ENCODE assay signal across 8 cellular contexts in genomic region chr20:2507875-2508630, GRCh38. TPM values are rescaled to one million over a fixed set of nuclear protein-coding genes. Genes with fewer than 3 reads are reported as not detected.
DNase-seq lines count a peak whose midpoint lies in the region; ATAC-seq and TF ChIP-seq lines count a peak whose summit lies in the region.

No MANE protein-coding gene starts in this region.

- H3K9me3 ChIP-seq in CD4-positive, CD25-positive, alpha-beta regulatory T cell (ENCODE audit: control insufficient read depth in 2 of 2, low read length in 2 of 2): no peaks in the 10 kb centered on the region
- H3K9me3 ChIP-seq in HAP-1: no peaks in the 10 kb centered on the region; the same call in none of the 2 replicates

- TF ChIP-seq CTCF in epithelial cell of proximal tubule (conservative IDR thresholded peaks at IDR 0.05; ENCODE audit: low read depth, low read length): no peak

- ATAC-seq in CD4-positive, CD25-positive, alpha-beta regulatory T cell (ENCODE audit: low read depth in 2 of 2): no peak
- peak; percentile 11 to 17 for ATAC-seq in natural killer cell treated with Interleukin-12 subunit alpha and Interleukin-12 subunit beta and Interleukin-15 and Interleukin-18, amount 100 ng/mL, for 72 hours

- H3K4me1 ChIP-seq in CD4-positive, CD25-positive, alpha-beta regulatory T cell (ENCODE audit: control insufficient read depth, insufficient read depth, low read length, poor library complexity, severe bottlenecking): peaks cover 16% of the 10 kb centered on the region
- peaks cover 4% of the 10 kb centered on the region; the same call in 1 of the 2 replicates for H3K4me1 ChIP-seq in HAP-1

- no peaks in the 10 kb centered on the region for H3K9me3 Mint-ChIP-seq in CD4-positive, CD25-positive, alpha-beta regulatory T cell
- no peaks in the 10 kb centered on the region for H3K9me3 Mint-ChIP-seq in natural killer cell treated with Interleukin-12 subunit alpha and Interleukin-12 subunit beta and Interleukin-15 and Interleukin-18, amount 100 ng/mL, for 72 hours

- DNase-seq in CD4-positive, CD25-positive, alpha-beta regulatory T cell: no peak
- DNase-seq in HAP-1 (ENCODE audit: low spot score in 2 of 2) (no peak), RPMI7951 (ENCODE audit: low read depth) (peak; percentile 49), epithelial cell of proximal tubule (ENCODE audit: low read depth) (no peak), occipital lobe (lab: John Stamatoyannopoulos, UW) (no peak), NCI-H1092 treated with DMSO at 0.1 percent for 48 hours (lab: John Stamatoyannopoulos, UW) (no peak)
- no peak for DNase-seq in natural killer cell treated with Interleukin-12 subunit alpha and Interleukin-12 subunit beta and Interleukin-15 and Interleukin-18, amount 100 ng/mL, for 72 hours (ENCODE audit: low spot score)
- DNase-seq in activated effector memory CD4-positive, alpha-beta T cell treated with Interleukin-2 at 50 U/mL for 16 hours: no peak

- H3K36me3 Mint-ChIP-seq in CD4-positive, CD25-positive, alpha-beta regulatory T cell: peaks cover 5% of the 10 kb centered on the region
- H3K36me3 Mint-ChIP-seq in natural killer cell treated with Interleukin-12 subunit alpha and Interleukin-12 subunit beta and Interleukin-15 and Interleukin-18, amount 100 ng/mL, for 72 hours: no peaks in the 10 kb centered on the region

- H3K27ac ChIP-seq in CD4-positive, CD25-positive, alpha-beta regulatory T cell (ENCODE audit: insufficient read depth, low read length, poor library complexity, severe bottlenecking): no peak overlapping the region

- peaks cover 0 to 35% (median 15%) of the 10 kb centered on the region in 4 donors for H3K4me1 Mint-ChIP-seq in CD4-positive, CD25-positive, alpha-beta regulatory T cell
- H3K4me1 Mint-ChIP-seq in natural killer cell treated with Interleukin-12 subunit alpha and Interleukin-12 subunit beta and Interleukin-15 and Interleukin-18, amount 100 ng/mL, for 72 hours (ENCODE audit: low read depth in 2 of 2): peaks cover 10 to 14% of the 10 kb centered on the region in 2 donors

- H3K27me3 ChIP-seq in CD4-positive, CD25-positive, alpha-beta regulatory T cell (ENCODE audit: control insufficient read depth, insufficient read depth, low read length): peaks cover 13% of the 10 kb centered on the region
- no peaks in the 10 kb centered on the region for H3K27me3 ChIP-seq in HAP-1 (ENCODE audit: low read depth)

- in situ Hi-C loops in HAP-1 (cut with MboI; ENCODE audit: low sequenced_read_pairs): no loop called here

- H3K27me3 Mint-ChIP-seq in CD4-positive, CD25-positive, alpha-beta regulatory T cell: peaks cover 26% of the 10 kb centered on the region
- peaks cover 6 to 8% of the 10 kb centered on the region in 2 donors for H3K27me3 Mint-ChIP-seq in natural killer cell treated with Interleukin-12 subunit alpha and Interleukin-12 subunit beta and Interleukin-15 and Interleukin-18, amount 100 ng/mL, for 72 hours

- peak overlapping the region; percentile 96 for H3K4me3 ChIP-seq in CD4-positive, CD25-positive, alpha-beta regulatory T cell (ENCODE audit: low read depth, low read length)
- H3K4me3 ChIP-seq in HAP-1: peak overlapping the region; percentile 82
- peak overlapping the region; percentile 94 for H3K4me3 ChIP-seq in epithelial cell of proximal tubule (ENCODE audit: low read depth, low read length)

- no peaks in the 10 kb centered on the region for H3K36me3 ChIP-seq in CD4-positive, CD25-positive, alpha-beta regulatory T cell (ENCODE audit: control insufficient read depth, insufficient read depth, low read length)
- no peaks in the 10 kb centered on the region for H3K36me3 ChIP-seq in HAP-1 (replicated peaks)

- H3K27ac Mint-ChIP-seq in CD4-positive, CD25-positive, alpha-beta regulatory T cell: peak overlapping the region; percentile 96 to 99 (median 97)
- H3K27ac Mint-ChIP-seq in natural killer cell treated with Interleukin-12 subunit alpha and Interleukin-12 subunit beta and Interleukin-15 and Interleukin-18, amount 100 ng/mL, for 72 hours: peak overlapping the region; percentile 84 to 97

- H3K4me3 Mint-ChIP-seq in CD4-positive, CD25-positive, alpha-beta regulatory T cell: peak overlapping the region; percentile 93 to 100 (median 100)
- peak overlapping the region; percentile 99 for H3K4me3 Mint-ChIP-seq in natural killer cell treated with Interleukin-12 subunit alpha and Interleukin-12 subunit beta and Interleukin-15 and Interleukin-18, amount 100 ng/mL, for 72 hours

RNA-seq across cellular contexts. Expression of gene ZNF343, which starts 0.7 kb away (rescaled TPM):
- 3.8 TPM for total RNA-seq in CD4-positive, CD25-positive, alpha-beta regulatory T cell
- polyA plus RNA-seq in CD4-positive, CD25-positive, alpha-beta regulatory T cell: 1 to 10 TPM; 2.5 to 4.8 (median 3.3) TPM
- 15.6 and 22.8 TPM in 2 replicates for total RNA-seq in RPMI7951 (2014; rRNA removed; shearing (Covaris generic))
- total RNA-seq in epithelial cell of proximal tubule (4.1 and 6.9 TPM in 2 replicates), occipital lobe (11.5 TPM)
- total RNA-seq in natural killer cell treated with Interleukin-12 subunit alpha and Interleukin-12 subunit beta and Interleukin-15 and Interleukin-18, amount 100 ng/mL, for 72 hours: 10 to 100 TPM in 1 of 2 donors, 1 to 10 TPM in 1; 6.8 to 21.1 TPM

RNA-seq across cellular contexts. Expression of gene TMC2, which starts 28.3 kb away (rescaled TPM):
- total RNA-seq in CD4-positive, CD25-positive, alpha-beta regulatory T cell: not detected
- polyA plus RNA-seq in CD4-positive, CD25-positive, alpha-beta regulatory T cell: not detected
- total RNA-seq in RPMI7951 (2014; rRNA removed; shearing (Covaris generic)): not detected in 2 replicates
- total RNA-seq in epithelial cell of proximal tubule: not detected in 2 replicates
- total RNA-seq in natural killer cell treated with Interleukin-12 subunit alpha and Interleukin-12 subunit beta and Interleukin-15 and Interleukin-18, amount 100 ng/mL, for 72 hours: not detected
- total RNA-seq in occipital lobe: 1.7 TPM

RNA-seq across cellular contexts. Expression of gene SNRPB, which starts 37.5 kb away (rescaled TPM):
- 132 TPM for total RNA-seq in CD4-positive, CD25-positive, alpha-beta regulatory T cell
- 100 to 1,000 TPM; 276 to 370 (median 300) TPM for polyA plus RNA-seq in CD4-positive, CD25-positive, alpha-beta regulatory T cell
- total RNA-seq in RPMI7951 (2014; rRNA removed; shearing (Covaris generic)): 821 and 1,182 TPM in 2 replicates
- total RNA-seq in epithelial cell of proximal tubule: 541 and 1,065 TPM in 2 replicates
- 100 to 1,000 TPM; 316 to 325 TPM for total RNA-seq in natural killer cell treated with Interleukin-12 subunit alpha and Interleukin-12 subunit beta and Interleukin-15 and Interleukin-18, amount 100 ng/mL, for 72 hours
- 43.5 TPM for total RNA-seq in occipital lobe

Comparison
In these comparisons a context has a peak if more than half of its experiments do, and no peak if none do; other contexts are left out.
1. ATAC-seq: peak in natural killer cell treated with Interleukin-12 subunit alpha and Interleukin-12 subunit beta and Interleukin-15 and Interleukin-18, amount 100 ng/mL, for 72 hours (2 of 2); none in CD4-positive, CD25-positive, alpha-beta regulatory T cell (0 of 2).
2. Peak in every context shown above with its lines, with median percentiles within 50 percentile points of each other: H3K4me3 ChIP-seq.